Comparison of ENCODE assay signal across 18 cellular contexts in genomic region chr3:44952689-44953088, GRCh38. TPM values are rescaled to one million over a fixed set of nuclear protein-coding genes. Genes with fewer than 3 reads are reported as not detected.
DNase-seq lines count a peak whose midpoint lies in the region; ATAC-seq and TF ChIP-seq lines count a peak whose summit lies in the region.
"Had no signal": no experiment of that assay in that cellular context is flagged by ENCODE, and none has a peak within 500 bp of the region (broad histone marks: within the 10 kb centered on the region; RNA-seq: fewer than 3 reads in every experiment).

No MANE protein-coding gene starts in this region.

- no peaks in the 10 kb centered on the region for H3K9me3 Mint-ChIP-seq in endodermal cell
- H3K9me3 Mint-ChIP-seq: CD4-positive, alpha-beta T cell had no signal

- 97 to 100% methylated on average over 2 to 3 of the region's 3 CpGs for WGBS in endodermal cell (ENCODE audit: insufficient coverage in 1 of 2, insufficient read length in 1 of 2), 2 experiments
- 96 to 97% methylated on average over 3 of the region's 3 CpGs for WGBS in aorta, 2 donors

- peaks cover 9% of the 10 kb centered on the region; the same call in 1 of the 2 replicates for H3K36me3 ChIP-seq in Karpas-422 (ENCODE audit: insufficient read depth, low read length)
- H3K36me3 ChIP-seq in SK-N-MC (ENCODE audit: insufficient read depth, low read length), result 0 out of 2 replicates have a peak, but pooled peaks cover 3% of the 10 kb centered on the region
- H3K36me3 ChIP-seq in endodermal cell (ENCODE audit: control insufficient read depth, insufficient read depth, low read length), result peaks cover 10% of the 10 kb centered on the region
- no peaks in the 10 kb centered on the region for H3K36me3 ChIP-seq in aorta (ENCODE audit: control insufficient read depth in 1 of 2, insufficient read depth in 2 of 2, low read length in 1 of 2)
- H3K36me3 ChIP-seq: MG63, SJSA1 had no signal

- no peak overlapping the region for H2AFZ ChIP-seq in Karpas-422 (ENCODE audit: low read length)

- peak overlapping the region; percentile 36 for H3K27ac Mint-ChIP-seq in endodermal cell
- H3K27ac Mint-ChIP-seq: CD4-positive, alpha-beta T cell had no signal

- H3K9me3 ChIP-seq in Karpas-422 (ENCODE audit: low read length) (no peaks in the 10 kb centered on the region), SK-N-MC (ENCODE audit: low read depth, low read length) (no peaks in the 10 kb centered on the region), endodermal cell (ENCODE audit: control insufficient read depth, low read length) (no peaks in the 10 kb centered on the region), aorta (ENCODE audit: control insufficient read depth, low read length) (no peaks in the 10 kb centered on the region)
- H3K9me3 ChIP-seq: BLaER1, MG63, SJSA1 had no signal

- peak overlapping the region; percentile 74 for H3K4me2 ChIP-seq in Karpas-422 (ENCODE audit: low read depth, low read length, poor library complexity, severe bottlenecking)
- H3K4me2 ChIP-seq: BLaER1 had no signal

- no peak for TF ChIP-seq CTCF in endodermal cell (conservative IDR thresholded peaks at IDR 0.05)

- no peak overlapping the region for H3K4me3 Mint-ChIP-seq in endodermal cell
- H3K4me3 Mint-ChIP-seq: CD4-positive, alpha-beta T cell had no signal

- H3K27me3 ChIP-seq in Karpas-422 (ENCODE audit: low read length) (no peaks in the 10 kb centered on the region), endodermal cell (ENCODE audit: control insufficient read depth, insufficient read depth, low read length, poor library complexity, severe bottlenecking) (no peaks in the 10 kb centered on the region), aorta (ENCODE audit: control insufficient read depth in 1 of 2, insufficient read depth in 2 of 2, low read length in 1 of 2) (no peaks in the 10 kb centered on the region)
- H3K27me3 ChIP-seq: BLaER1, MG63, SJSA1 had no signal

- H3K4me1 Mint-ChIP-seq in endodermal cell, result peaks cover 4% of the 10 kb centered on the region

- H3K36me3 Mint-ChIP-seq in endodermal cell (ENCODE audit: low read depth), result no peaks in the 10 kb centered on the region

- no peaks in the 10 kb centered on the region for H3K9me2 ChIP-seq in Karpas-422 (replicated peaks; ENCODE audit: insufficient read depth, low read length)

- H3K27ac ChIP-seq in Karpas-422 (ENCODE audit: low read length), result peak overlapping the region; percentile 94; the same call in 1 of the 2 replicates
- peak overlapping the region; percentile 31; the same call in 1 of the 2 replicates for H3K27ac ChIP-seq in SK-N-MC
- no peak overlapping the region for H3K27ac ChIP-seq in endodermal cell (ENCODE audit: low read depth, low read length)
- no peak overlapping the region for H3K27ac ChIP-seq in aorta (ENCODE audit: low read depth in 1 of 2, low read length in 2 of 2)
- H3K27ac ChIP-seq: BLaER1, SJSA1 had no signal

- no peaks in the 10 kb centered on the region for H3K27me3 Mint-ChIP-seq in endodermal cell (ENCODE audit: insufficient read depth)
- H3K27me3 Mint-ChIP-seq: CD4-positive, alpha-beta T cell had no signal

- no peak for DNase-seq in Karpas-422
- DNase-seq in SK-N-MC (ENCODE audit: low read depth, low spot score), result no peak
- no peak for DNase-seq in endodermal cell
- DNase-seq in left colon, result no peak
- DNase-seq in aorta, result no peak
- no peak for DNase-seq in erythroblast (lab: John Stamatoyannopoulos, UW)
- DNase-seq: ACHN; CD4-positive, alpha-beta T cell; MG63; NCI-H1417; NCI-H1694 treated with DMSO at 0.1 percent for 48 hours; NCI-H2081 treated with DMSO at 0.1 percent for 48 hours; NCI-H2171 treated with DMSO at 0.1 percent for 48 hours; NCI-H524 treated with DMSO at 0.1 percent for 48 hours had no signal

- no peak for TF ChIP-seq POLR2A in erythroblast (IDR thresholded peaks at IDR 0.05; ENCODE audit: low read length)

- H3K4me1 ChIP-seq in Karpas-422 (ENCODE audit: low read length) (peaks cover 82% of the 10 kb centered on the region), endodermal cell (ENCODE audit: control insufficient read depth, insufficient read depth, low read length) (no peaks in the 10 kb centered on the region), aorta (ENCODE audit: control insufficient read depth in 1 of 2, insufficient read depth in 2 of 2, low read length in 2 of 2) (no peaks in the 10 kb centered on the region)

- H3K4me3 ChIP-seq in Karpas-422 (ENCODE audit: low read length), result no peak overlapping the region
- no peak overlapping the region for H3K4me3 ChIP-seq in SK-N-MC
- H3K4me3 ChIP-seq in endodermal cell (ENCODE audit: low read length), result no peak overlapping the region
- H3K4me3 ChIP-seq in aorta (ENCODE audit: low read length in 2 of 2), result no peak overlapping the region
- H3K4me3 ChIP-seq: BLaER1, MG63, SJSA1 had no signal

- intact Hi-C loops in left colon (cut with DNase I, micrococcal nuclease), result no loop called here
- intact Hi-C loops in aorta (cut with DNase I), result no loop called here

- no peaks in the 10 kb centered on the region for H4K20me1 ChIP-seq in Karpas-422 (ENCODE audit: insufficient read depth, low read depth, low read length)

- peaks cover 96% of the 10 kb centered on the region for H3K79me2 ChIP-seq in Karpas-422 (ENCODE audit: low read length)

- H3K9ac ChIP-seq in Karpas-422 (ENCODE audit: low read length), result no peak overlapping the region
- no peak overlapping the region for H3K9ac ChIP-seq in SK-N-MC (ENCODE audit: insufficient read length)
- no peak overlapping the region for H3K9ac ChIP-seq in endodermal cell (ENCODE audit: extremely low read depth, low read length, poor library complexity, severe bottlenecking)
- H3K9ac ChIP-seq: BLaER1 had no signal

- ATAC-seq in left colon, result peak; percentile 22
- ATAC-seq in aorta (ENCODE audit: low FRiP score), result no peak
- no peak for ATAC-seq in GM21423 (IDR thresholded peaks at IDR 0.05; ENCODE audit: unreplicated experiment)
- ATAC-seq: Right ventricle myocardium inferior had no signal

RNA-seq across cellular contexts. Expression of gene ZDHHC3, which starts 23.3 kb away (rescaled TPM):
- total RNA-seq in Karpas-422 (2014; rRNA removed; shearing (Covaris generic); ENCODE audit: low replicate concordance), result 70.9 and 93.4 TPM in 2 replicates
- 10 to 100 TPM; 63.7 to 69.7 TPM for total RNA-seq in endodermal cell
- 51.6 TPM for polyA plus RNA-seq in endodermal cell (2013, experiment 1 of 2)
- 45.0 TPM for polyA plus RNA-seq in endodermal cell (2013, experiment 2 of 2)
- total RNA-seq in left colon, result 100 to 1,000 TPM; 152 to 171 TPM
- total RNA-seq in aorta, result 10 to 100 TPM; 60.5 to 62.2 TPM
- polyA plus RNA-seq in aorta, result 10 to 100 TPM; 44.8 to 49.5 TPM

RNA-seq across cellular contexts. Expression of gene EXOSC7, which starts 23.4 kb away (rescaled TPM):
- total RNA-seq in Karpas-422 (2014; rRNA removed; shearing (Covaris generic); ENCODE audit: low replicate concordance), result 67.1 and 78.6 TPM in 2 replicates
- 10 to 100 TPM; 61.2 to 69.4 TPM for total RNA-seq in endodermal cell
- 61.4 TPM for polyA plus RNA-seq in endodermal cell (2013, experiment 1 of 2)
- 54.6 TPM for polyA plus RNA-seq in endodermal cell (2013, experiment 2 of 2)
- 10 to 100 TPM; 18.9 to 22.2 TPM for total RNA-seq in left colon
- 10 to 100 TPM; 30.7 to 31.2 TPM for total RNA-seq in aorta
- polyA plus RNA-seq in aorta, result 10 to 100 TPM; 15.8 to 28.9 TPM

Comparison
In these comparisons a context has a peak if more than half of its experiments do, and no peak if none do; other contexts are left out.
1. H3K27ac ChIP-seq: peak in Karpas-422 (single experiment) and SK-N-MC (single experiment); none in endodermal cell (single experiment) and aorta (0 of 2).